ENCODE assay signal across 17 cellular contexts in the genomic region with DNA sequence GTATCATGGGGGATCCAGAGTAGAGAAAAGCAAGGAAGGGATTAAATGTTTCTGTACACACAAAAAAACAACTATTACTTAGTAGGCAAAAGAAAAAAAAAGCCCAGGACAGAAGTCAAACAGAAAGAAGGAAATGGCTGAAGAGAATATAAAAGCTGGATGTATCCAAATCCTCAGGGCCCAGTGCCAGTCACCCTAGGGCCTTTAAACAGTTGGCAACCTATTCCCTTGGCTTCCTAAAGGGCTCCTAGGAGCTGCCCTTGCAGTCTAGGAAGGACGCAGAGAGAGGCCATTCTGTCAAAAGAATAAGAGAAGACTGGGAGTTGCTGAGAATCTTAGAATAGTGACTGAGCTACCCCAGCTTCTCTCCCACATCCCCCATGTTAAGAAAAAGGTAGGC. TPM values are rescaled to one million over a fixed set of nuclear protein-coding genes. Genes with fewer than 3 reads are reported as not detected.
DNase-seq lines count a peak whose midpoint lies in the region; ATAC-seq, FAIRE-seq and TF ChIP-seq lines count a peak whose summit lies in the region.
"Had no signal": no experiment of that assay in that cellular context is flagged by ENCODE, and none has a peak within 500 bp of the region (broad histone marks: within the 10 kb centered on the region; RNA-seq: fewer than 3 reads in every experiment).

No MANE protein-coding gene starts in this region.

- peak overlapping the region; percentile 47 for H3K4me3 Mint-ChIP-seq in astrocyte (ENCODE audit: unreplicated experiment)
- H3K4me3 Mint-ChIP-seq in nephron, result peak overlapping the region in 2 of 3 experiments; percentile 45 to 60
- no peak overlapping the region for H3K4me3 Mint-ChIP-seq in type B pancreatic cell
- H3K4me3 Mint-ChIP-seq in glutamatergic neuron (ENCODE audit: unreplicated experiment), result no peak overlapping the region
- H3K4me3 Mint-ChIP-seq: activated naive CD8-positive, alpha-beta T cell treated with anti-CD3 and anti-CD28 coated beads, Interleukin-2, amount 10 ng/mL, durations not matched to agents 7 days and 5 days had no signal

- no peak overlapping the region for H2AFZ ChIP-seq in astrocyte (ENCODE audit: low read depth, low read length)

- peaks cover 20% of the 10 kb centered on the region for H3K4me1 Mint-ChIP-seq in astrocyte (ENCODE audit: low read depth, unreplicated experiment)
- peaks cover 40% of the 10 kb centered on the region for H3K4me1 Mint-ChIP-seq in nephron
- peaks cover 18% of the 10 kb centered on the region for H3K4me1 Mint-ChIP-seq in type B pancreatic cell (ENCODE audit: unreplicated experiment)
- no peaks in the 10 kb centered on the region for H3K4me1 Mint-ChIP-seq in glutamatergic neuron (ENCODE audit: low read depth, unreplicated experiment)

- no peaks in the 10 kb centered on the region for H3K27me3 ChIP-seq in left ventricle myocardium inferior (ENCODE audit: low read depth)
- no peaks in the 10 kb centered on the region for H3K27me3 ChIP-seq in astrocyte (ENCODE audit: insufficient read depth, low read length)

- H3K79me2 ChIP-seq in astrocyte (ENCODE audit: insufficient read depth, low read length), result peaks cover 19% of the 10 kb centered on the region

- H3K27ac Mint-ChIP-seq in astrocyte (ENCODE audit: unreplicated experiment) (peak overlapping the region; percentile 84), nephron (no peak overlapping the region), type B pancreatic cell (peak overlapping the region; percentile 43), glutamatergic neuron (ENCODE audit: unreplicated experiment) (no peak overlapping the region)

- H3K9me3 Mint-ChIP-seq in astrocyte (ENCODE audit: unreplicated experiment) (no peaks in the 10 kb centered on the region), nephron (no peaks in the 10 kb centered on the region), type B pancreatic cell (no peaks in the 10 kb centered on the region), glutamatergic neuron (ENCODE audit: unreplicated experiment) (peaks cover 6% of the 10 kb centered on the region)
- H3K9me3 Mint-ChIP-seq: activated naive CD8-positive, alpha-beta T cell treated with anti-CD3 and anti-CD28 coated beads, Interleukin-2, amount 10 ng/mL, durations not matched to agents 7 days and 5 days had no signal

- H3K9me3 ChIP-seq in left ventricle myocardium inferior (replicated peaks), result no peaks in the 10 kb centered on the region
- H3K9me3 ChIP-seq in astrocyte (ENCODE audit: insufficient read depth, low read depth, low read length), result no peaks in the 10 kb centered on the region
- H3K9me3 ChIP-seq: mucosa of descending colon had no signal

- no peak for ATAC-seq in left cardiac atrium
- ATAC-seq: mucosa of descending colon, PC-3, SK-N-SH treated with all-trans-retinoic acid at 6 μM for 48 hours had no signal

- H3K36me3 ChIP-seq in left ventricle myocardium inferior (peaks cover 69% of the 10 kb centered on the region), astrocyte (ENCODE audit: insufficient read depth, low read length) (peaks cover 21% of the 10 kb centered on the region)

- H3K36me3 Mint-ChIP-seq in astrocyte (ENCODE audit: low read depth, unreplicated experiment) (peaks cover 45% of the 10 kb centered on the region), nephron (ENCODE audit: low read depth) (peaks cover 49% of the 10 kb centered on the region), type B pancreatic cell (peaks cover 21% of the 10 kb centered on the region), glutamatergic neuron (ENCODE audit: unreplicated experiment) (peaks cover 7% of the 10 kb centered on the region)

- peaks cover 14% of the 10 kb centered on the region for H4K20me1 ChIP-seq in astrocyte (ENCODE audit: insufficient read depth, low read length)

- FAIRE-seq in astrocyte (lab: Jason Lieb, UNC), result no peak
- FAIRE-seq: GM18507, GM19239, keratinocyte had no signal

- H3K27ac ChIP-seq in left ventricle myocardium inferior (replicated peaks) (peak overlapping the region; percentile 34), astrocyte (ENCODE audit: low read depth, low read length) (peak overlapping the region; percentile 73)

- peaks cover 44% of the 10 kb centered on the region for H3K4me1 ChIP-seq in left ventricle myocardium inferior
- peaks cover 20% of the 10 kb centered on the region for H3K4me1 ChIP-seq in astrocyte (ENCODE audit: insufficient read depth, low read length)

- TF ChIP-seq CTCF in left ventricle myocardium inferior (IDR thresholded peaks at IDR 0.05; ENCODE audit: borderline replicate concordance) (no peak), astrocyte (IDR thresholded peaks at IDR 0.05; ENCODE audit: insufficient read depth, low read depth, low read length) (no peak), nephron (IDR thresholded peaks at IDR 0.05; ENCODE audit: unreplicated experiment in 3 of 3) (no peak), type B pancreatic cell (conservative IDR thresholded peaks at IDR 0.05) (no peak), glutamatergic neuron (IDR thresholded peaks at IDR 0.05; ENCODE audit: partially characterized antibody, unreplicated experiment) (no peak)

- no peak overlapping the region for H3K4me2 ChIP-seq in astrocyte (ENCODE audit: low read length)

- H3K9ac ChIP-seq in astrocyte (ENCODE audit: low read length), result peak overlapping the region; percentile 57

- intact Hi-C loops in left ventricle myocardium inferior (cut with micrococcal nuclease), result no loop called here
- intact Hi-C loops in left cardiac atrium (cut with DNase I), result no loop called here

- H3K4me3 ChIP-seq in left ventricle myocardium inferior, result no peak overlapping the region
- no peak overlapping the region for H3K4me3 ChIP-seq in astrocyte (ENCODE audit: insufficient read depth, low read depth, low read length)
- H3K4me3 ChIP-seq: mucosa of descending colon had no signal

- H3K27me3 Mint-ChIP-seq in astrocyte (ENCODE audit: low read depth, unreplicated experiment) (no peaks in the 10 kb centered on the region), nephron (ENCODE audit: low read depth) (no peaks in the 10 kb centered on the region), type B pancreatic cell (no peaks in the 10 kb centered on the region), glutamatergic neuron (ENCODE audit: unreplicated experiment) (peaks cover 7% of the 10 kb centered on the region)
- H3K27me3 Mint-ChIP-seq: activated naive CD8-positive, alpha-beta T cell treated with anti-CD3 and anti-CD28 coated beads, Interleukin-2, amount 10 ng/mL, durations not matched to agents 7 days and 5 days had no signal

- DNase-seq in left ventricle myocardium inferior (no peak), left cardiac atrium (no peak), astrocyte (ENCODE audit: low read depth) (no peak), type B pancreatic cell (ENCODE audit: extremely low spot score, unreplicated experiment) (no peak), NCI-H1694 treated with DMSO at 0.1 percent for 48 hours (lab: John Stamatoyannopoulos, UW) (no peak), glutamatergic neuron (no peak)
- no peak for DNase-seq in activated CD8-positive, alpha-beta memory T cell treated with anti-CD3 and anti-CD28 coated beads, Interleukin-2, amount 50 U/mL, for 48 hours
- DNase-seq: activated naive CD8-positive, alpha-beta T cell treated with anti-CD3 and anti-CD28 coated beads, Interleukin-2, amount 10 ng/mL, durations not matched to agents 7 days and 5 days; mucosa of descending colon; NCI-H524 treated with DMSO at 0.1 percent for 48 hours; PC-3; stimulated activated CD4-positive, alpha-beta T cell treated with anti-CD3 and anti-CD28 coated beads, Interleukin-2, amount 100 ng/mL, for 24 hours had no signal

RNA-seq across cellular contexts. Expression of a gene that starts 5.0 kb away (rescaled TPM):
- total RNA-seq in left ventricle myocardium inferior, result 23.2 TPM
- total RNA-seq in left cardiac atrium, result 10 to 100 TPM; 19.7 to 25.2 TPM
- 39.6 and 40.4 TPM in 2 replicates for total RNA-seq in astrocyte
- total RNA-seq in type B pancreatic cell (ENCODE audit: low replicate concordance), result 42.4 and 48.5 TPM in 2 replicates
- total RNA-seq in glutamatergic neuron (ENCODE audit: unreplicated experiment), result 35.7 TPM

RNA-seq across cellular contexts. Expression of a gene that starts 6.1 kb away (rescaled TPM):
- total RNA-seq in left ventricle myocardium inferior (15.2 TPM), left cardiac atrium (10 to 100 TPM; 12.7 to 16.3 TPM), astrocyte (17.0 and 20.0 TPM in 2 replicates), type B pancreatic cell (ENCODE audit: low replicate concordance) (25.7 and 43.6 TPM in 2 replicates), glutamatergic neuron (ENCODE audit: unreplicated experiment) (53.2 TPM)

RNA-seq across cellular contexts. Expression of a gene that starts 13.0 kb away (rescaled TPM):
- total RNA-seq in left ventricle myocardium inferior (20.0 TPM), left cardiac atrium (10 to 100 TPM; 13.4 to 20.8 TPM), astrocyte (14.4 and 19.2 TPM in 2 replicates), type B pancreatic cell (ENCODE audit: low replicate concordance) (31.6 and 45.7 TPM in 2 replicates), glutamatergic neuron (ENCODE audit: unreplicated experiment) (21.5 TPM)

RNA-seq across cellular contexts. Expression of a gene that starts 18.6 kb away (rescaled TPM):
- total RNA-seq in left ventricle myocardium inferior, result 76.4 TPM
- total RNA-seq in left cardiac atrium, result 10 to 100 TPM; 77.7 to 83.8 TPM
- 87.5 and 91.0 TPM in 2 replicates for total RNA-seq in astrocyte
- 90.3 and 103 TPM in 2 replicates for total RNA-seq in type B pancreatic cell (ENCODE audit: low replicate concordance)
- 59.2 TPM for total RNA-seq in glutamatergic neuron (ENCODE audit: unreplicated experiment)

RNA-seq across cellular contexts. Expression of a gene that starts 26.5 kb away (rescaled TPM):
- total RNA-seq in left ventricle myocardium inferior (14.1 TPM), left cardiac atrium (100 to 1,000 TPM in 1 of 2 donors, 10 to 100 TPM in 1; 16.5 to 117 TPM), astrocyte (2.7 and 5.1 TPM in 2 replicates), type B pancreatic cell (ENCODE audit: low replicate concordance) (0.10 and 2.5 TPM in 2 replicates), glutamatergic neuron (ENCODE audit: unreplicated experiment) (12.3 TPM)
- total RNA-seq: PC-3 had no signal

Comparison
In these comparisons a context has a peak if more than half of its experiments do, and no peak if none do; other contexts are left out.
1. H3K27ac Mint-ChIP-seq: peak in astrocyte (single experiment) and type B pancreatic cell (single experiment); none in nephron (0 of 3) and glutamatergic neuron (single experiment).
2. H3K4me3 Mint-ChIP-seq: peak in astrocyte (single experiment) and nephron (2 of 3); none in type B pancreatic cell (single experiment) and glutamatergic neuron (single experiment).